Comparison of ENCODE assay signal across 9 cellular contexts in genomic region chr2:185628985-185629384, GRCh38.
A peak's percentile ranks its signal among the peaks of the same experiment; 100 is the strongest.
DNase-seq lines count a peak whose midpoint lies in the region; ATAC-seq and TF ChIP-seq lines count a peak whose summit lies in the region.
"Had no signal": no experiment of that assay in that cellular context is flagged by ENCODE, and none has a peak within 500 bp of the region (broad histone marks: within the 10 kb centered on the region; RNA-seq: fewer than 3 reads in every experiment).

No MANE protein-coding gene starts in this region.

- TF ChIP-seq CTCF in stomach (IDR thresholded peaks at IDR 0.05), result no peak

- peak; percentile 38 for DNase-seq in RPMI8226
- peak; percentile 23 to 25 for DNase-seq in left colon
- DNase-seq in stomach, result no peak
- no peak for DNase-seq in dedifferentiated amniotic fluid mesenchymal stem cell (ENCODE audit: extremely low spot score)
- no peak for DNase-seq in NCI-H2196 (lab: John Stamatoyannopoulos, UW; ENCODE audit: unreplicated experiment)
- DNase-seq: activated CD8-positive, alpha-beta memory T cell treated with anti-CD3 and anti-CD28 coated beads, Interleukin-2, amount 10 ng/mL, durations not matched to agents 7 days and 5 days; left ventricle myocardium inferior had no signal

- H3K9me3 ChIP-seq in stomach, result no peaks in the 10 kb centered on the region
- H3K9me3 ChIP-seq: left ventricle myocardium inferior had no signal

- no peak overlapping the region for H3K4me3 ChIP-seq in stomach
- H3K4me3 ChIP-seq: left ventricle myocardium inferior had no signal

- no peaks in the 10 kb centered on the region for H3K36me3 ChIP-seq in stomach
- H3K36me3 ChIP-seq: left ventricle myocardium inferior had no signal

- no peak for TF ChIP-seq EP300 in stomach (IDR thresholded peaks at IDR 0.05)

- H3K27ac ChIP-seq in stomach, result no peak overlapping the region
- H3K27ac ChIP-seq: left ventricle myocardium inferior had no signal

- H3K4me1 ChIP-seq in stomach, result no peaks in the 10 kb centered on the region
- H3K4me1 ChIP-seq: left ventricle myocardium inferior had no signal

- H3K27me3 ChIP-seq in stomach, result no peaks in the 10 kb centered on the region

- TF ChIP-seq POLR2A in stomach (IDR thresholded peaks at IDR 0.05), result no peak

- WGBS in stomach, 5 donors, result 25 to 33% (median 27%) methylated on average over 5 of the region's 5 CpGs

- intact Hi-C loops in left colon (cut with DNase I, micrococcal nuclease) (no loop called here), stomach (cut with DNase I; ENCODE audit: low total_unique reads) (no loop called here)

- ATAC-seq in GM18502 (IDR thresholded peaks at IDR 0.05; ENCODE audit: poor library complexity, unreplicated experiment), result peak; percentile 61
- peak; percentile 66 for ATAC-seq in HG02642 (IDR thresholded peaks at IDR 0.05; ENCODE audit: poor library complexity, unreplicated experiment)
- no peak for ATAC-seq in left colon
- ATAC-seq: activated CD8-positive, alpha-beta memory T cell treated with anti-CD3 and anti-CD28 coated beads, Interleukin-2, amount 10 ng/mL, durations not matched to agents 7 days and 5 days had no signal

Comparison
In these comparisons a context has a peak if more than half of its experiments do, and no peak if none do; other contexts are left out.
1. DNase-seq: peak in RPMI8226 (single experiment) and left colon (2 of 2); none in stomach (single experiment), dedifferentiated amniotic fluid mesenchymal stem cell (single experiment) and NCI-H2196 (single experiment).